8 cellular contexts compared by ENCODE assay signal in genomic region chr5:150589791-150590601, GRCh38. TPM values are rescaled to one million over a fixed set of nuclear protein-coding genes. Genes with fewer than 3 reads are reported as not detected.
DNase-seq lines count a peak whose midpoint lies in the region; ATAC-seq and TF ChIP-seq lines count a peak whose summit lies in the region.

No MANE protein-coding gene starts in this region.

- H3K27ac Mint-ChIP-seq in endothelial cell (ENCODE audit: unreplicated experiment) (no peak overlapping the region), nephron (peak overlapping the region; percentile 83 to 96 (median 86))
- no peak overlapping the region for H3K27ac Mint-ChIP-seq in T-helper 2 cell treated with Interferon-gamma antibody and Interleukin-4, amounts not matched to agents 5 μg/mL and 100 μg/mL, for 36 hours

- H3K9me3 Mint-ChIP-seq in endothelial cell (ENCODE audit: unreplicated experiment) (no peaks in the 10 kb centered on the region), nephron (no peaks in the 10 kb centered on the region)
- H3K9me3 Mint-ChIP-seq in T-helper 2 cell treated with Interferon-gamma antibody and Interleukin-4, amounts not matched to agents 5 μg/mL and 100 μg/mL, for 36 hours = no peaks in the 10 kb centered on the region

- H3K36me3 Mint-ChIP-seq in endothelial cell (ENCODE audit: low read depth, unreplicated experiment) = no peaks in the 10 kb centered on the region
- no peaks in the 10 kb centered on the region for H3K36me3 Mint-ChIP-seq in nephron (ENCODE audit: low read depth)
- no peaks in the 10 kb centered on the region for H3K36me3 Mint-ChIP-seq in T-helper 2 cell treated with Interferon-gamma antibody and Interleukin-4, amounts not matched to agents 5 μg/mL and 100 μg/mL, for 36 hours (ENCODE audit: low read depth)

- ATAC-seq in HG02981 (IDR thresholded peaks at IDR 0.05; ENCODE audit: unreplicated experiment) = peak; percentile 45
- no peak for ATAC-seq in HG03045 (IDR thresholded peaks at IDR 0.05; ENCODE audit: unreplicated experiment)

- TF ChIP-seq CTCF in endothelial cell (IDR thresholded peaks at IDR 0.05; ENCODE audit: unreplicated experiment) (peak; percentile 23), nephron (IDR thresholded peaks at IDR 0.05; ENCODE audit: unreplicated experiment in 3 of 3) (peak; percentile 55 to 66 (median 58))

- peaks cover 40% of the 10 kb centered on the region for H3K4me1 Mint-ChIP-seq in endothelial cell (ENCODE audit: unreplicated experiment)
- peaks cover 73% of the 10 kb centered on the region for H3K4me1 Mint-ChIP-seq in nephron
- H3K4me1 Mint-ChIP-seq in T-helper 2 cell treated with Interferon-gamma antibody and Interleukin-4, amounts not matched to agents 5 μg/mL and 100 μg/mL, for 36 hours (ENCODE audit: low read depth) = no peaks in the 10 kb centered on the region

- H3K27me3 Mint-ChIP-seq in endothelial cell (ENCODE audit: unreplicated experiment) (peaks cover 4% of the 10 kb centered on the region), nephron (ENCODE audit: low read depth) (no peaks in the 10 kb centered on the region)
- H3K27me3 Mint-ChIP-seq in T-helper 2 cell treated with Interferon-gamma antibody and Interleukin-4, amounts not matched to agents 5 μg/mL and 100 μg/mL, for 36 hours (ENCODE audit: low read depth) = no peaks in the 10 kb centered on the region

- no peak overlapping the region for H3K4me3 Mint-ChIP-seq in endothelial cell (ENCODE audit: unreplicated experiment)
- H3K4me3 Mint-ChIP-seq in nephron = peak overlapping the region in 1 of 3 experiments; percentile 26
- H3K4me3 Mint-ChIP-seq in T-helper 2 cell treated with Interferon-gamma antibody and Interleukin-4, amounts not matched to agents 5 μg/mL and 100 μg/mL, for 36 hours = no peak overlapping the region

- peak; percentile 57 for DNase-seq in Daoy (ENCODE audit: low read depth)
- peak; percentile 45 for DNase-seq in endothelial cell (ENCODE audit: low spot score)
- no peak for DNase-seq in HPDE6-E6E7 (ENCODE audit: extremely low spot score)
- no peak for DNase-seq in T-helper 2 cell treated with Interferon-gamma antibody and Interleukin-4, amounts not matched to agents 5 μg/mL and 100 μg/mL, for 36 hours (ENCODE audit: low spot score)
- no peak for DNase-seq in kidney glomerular epithelial cell (lab: John Stamatoyannopoulos, UW)

RNA-seq across cellular contexts. Expression of gene SYNPO, which starts 50.5 kb away (rescaled TPM):
- total RNA-seq in Daoy (2014; rRNA removed; shearing (Covaris generic)) = 4.5 and 5.4 TPM in 2 replicates
- 94.3 TPM for total RNA-seq in endothelial cell (ENCODE audit: unreplicated experiment)

Comparison
In these comparisons a context has a peak if more than half of its experiments do, and no peak if none do; other contexts are left out.
1. DNase-seq: peak in Daoy (single experiment) and endothelial cell (single experiment); none in HPDE6-E6E7 (single experiment), T-helper 2 cell treated with Interferon-gamma antibody and Interleukin-4, amounts not matched to agents 5 μg/mL and 100 μg/mL, for 36 hours (single experiment) and kidney glomerular epithelial cell (single experiment).
2. H3K27ac Mint-ChIP-seq: peak in nephron (3 of 3); none in endothelial cell (single experiment) and T-helper 2 cell treated with Interferon-gamma antibody and Interleukin-4, amounts not matched to agents 5 μg/mL and 100 μg/mL, for 36 hours (single experiment).
3. RNA of gene SYNPO, which starts 50.5 kb away (total RNA-seq): 94.3 TPM in endothelial cell (single experiment); 4.5 to 5.4 TPM in Daoy; every median in the first group is over 10 times any median in the second.